Comparison of ENCODE assay signal across 1 cellular context in the genomic region with DNA sequence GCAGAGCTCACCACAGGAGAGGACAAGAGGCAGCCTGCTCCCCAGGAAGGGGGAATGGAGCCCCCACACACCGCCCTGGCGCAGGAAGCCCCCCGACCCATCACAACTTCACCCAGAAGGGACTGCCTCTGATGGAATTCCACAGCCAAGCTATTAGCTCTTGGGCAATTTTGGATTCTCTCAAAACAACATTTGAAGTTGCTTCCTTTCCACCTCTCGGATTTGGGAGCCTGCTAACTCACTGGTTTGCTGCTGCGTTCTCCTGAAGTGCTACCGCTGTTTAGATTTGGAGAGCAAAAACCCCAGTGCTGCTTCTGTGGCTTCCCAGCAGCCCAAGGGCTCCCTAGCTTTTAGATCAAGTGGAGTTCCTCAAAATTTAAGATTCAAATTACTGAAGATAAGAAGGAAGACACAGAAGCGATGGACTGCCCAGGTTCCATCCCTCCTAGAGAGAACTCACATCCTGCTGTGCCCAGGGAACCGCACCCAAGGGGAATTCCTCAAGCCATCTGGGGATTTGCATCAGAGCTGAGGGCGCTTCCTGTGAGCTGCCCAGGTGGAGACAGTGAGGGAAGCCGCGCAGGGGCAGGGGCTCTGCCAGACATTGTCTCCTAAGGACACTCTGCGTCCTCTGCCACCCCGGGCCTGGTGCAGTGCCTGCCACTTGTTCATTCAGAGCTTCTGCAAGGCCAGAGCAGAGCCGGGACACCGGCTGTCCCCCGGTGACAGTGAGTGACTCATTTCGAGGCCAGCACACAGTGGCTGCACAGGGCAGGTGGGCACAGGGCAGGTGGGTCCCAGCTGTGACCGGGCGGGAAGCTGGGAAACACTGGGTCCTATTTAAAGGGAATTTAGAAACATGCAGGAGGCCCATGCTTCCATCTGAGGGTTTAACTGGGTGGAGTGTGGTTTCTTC.
TF ChIP-seq lines count a peak whose summit lies in the region.

No MANE protein-coding gene starts in this region.

TF ChIP-seq in GM12878, 131 proteins besides CTCF, POLR2A, EP300 and RAD21:
- TF ChIP-seq SREBF2 (IDR thresholded peaks at IDR 0.05; ENCODE audit: low read length) (no peak), RCOR1 (conservative IDR thresholded peaks at IDR 0.05; ENCODE audit: low read depth, low read length) (no peak), ESRRA (IDR thresholded peaks at IDR 0.05; ENCODE audit: low read length) (no peak), CBX5 (IDR thresholded peaks at IDR 0.05; ENCODE audit: low read depth) (no peak)
